8 cellular contexts compared by ENCODE assay signal in genomic region chr7:107170051-107170661, GRCh38. TPM values are rescaled to one million over a fixed set of nuclear protein-coding genes. Genes with fewer than 3 reads are reported as not detected.
DNase-seq lines count a peak whose midpoint lies in the region; ATAC-seq lines count a peak whose summit lies in the region.

No MANE protein-coding gene starts in this region.

- no peaks in the 10 kb centered on the region for H3K36me3 ChIP-seq in thymus (ENCODE audit: control insufficient read depth, insufficient read depth)

- H3K9me3 Mint-ChIP-seq in activated CD4-positive, alpha-beta T cell treated with anti-CD3 and anti-CD28 coated beads, Interleukin-2, amount 10 ng/mL, durations not matched to agents 24 days and 14 days = no peaks in the 10 kb centered on the region

- H3K4me3 ChIP-seq in thymus (ENCODE audit: low read length) = peak overlapping the region; percentile 87

- H3K4me1 ChIP-seq in thymus (ENCODE audit: control insufficient read depth, insufficient read depth, low read length) = no peaks in the 10 kb centered on the region

- H3K27me3 ChIP-seq in thymus (ENCODE audit: control insufficient read depth, insufficient read depth) = no peaks in the 10 kb centered on the region

- H3K27me3 Mint-ChIP-seq in activated CD4-positive, alpha-beta T cell treated with anti-CD3 and anti-CD28 coated beads, Interleukin-2, amount 10 ng/mL, durations not matched to agents 24 days and 14 days = peaks cover 8% of the 10 kb centered on the region

- peaks cover 14% of the 10 kb centered on the region for H3K36me3 Mint-ChIP-seq in activated CD4-positive, alpha-beta T cell treated with anti-CD3 and anti-CD28 coated beads, Interleukin-2, amount 10 ng/mL, durations not matched to agents 24 days and 14 days (ENCODE audit: low read depth)

- H3K4me1 Mint-ChIP-seq in activated CD4-positive, alpha-beta T cell treated with anti-CD3 and anti-CD28 coated beads, Interleukin-2, amount 10 ng/mL, durations not matched to agents 24 days and 14 days = peaks cover 38% of the 10 kb centered on the region

- no peaks in the 10 kb centered on the region for H3K9me3 ChIP-seq in thymus (ENCODE audit: control insufficient read depth)

- H3K27ac Mint-ChIP-seq in activated CD4-positive, alpha-beta T cell treated with anti-CD3 and anti-CD28 coated beads, Interleukin-2, amount 10 ng/mL, durations not matched to agents 24 days and 14 days = peak overlapping the region; percentile 98

- 4% methylated on average over 10 of the region's 10 CpGs for WGBS in thymus

- intact Hi-C loops in activated CD4-positive, alpha-beta T cell treated with anti-CD3 and anti-CD28 coated beads, Interleukin-2, amount 10 ng/mL, durations not matched to agents 24 days and 14 days (cut with micrococcal nuclease) = loop anchor here (10.0 kb wide), 1 partner anchor 645 kb away; no protein-coding TSS in a partner anchor

- ATAC-seq in HG03135 (IDR thresholded peaks at IDR 0.05; ENCODE audit: unreplicated experiment) = no peak
- ATAC-seq in HG02763 (IDR thresholded peaks at IDR 0.05; ENCODE audit: unreplicated experiment) = no peak

- H3K4me3 Mint-ChIP-seq in activated CD4-positive, alpha-beta T cell treated with anti-CD3 and anti-CD28 coated beads, Interleukin-2, amount 10 ng/mL, durations not matched to agents 24 days and 14 days = peak overlapping the region; percentile 92

- no peak for DNase-seq in activated CD4-positive, alpha-beta T cell treated with anti-CD3 and anti-CD28 coated beads, Interleukin-2, amount 10 ng/mL, durations not matched to agents 24 days and 14 days
- no peak for DNase-seq in activated CD4-positive, alpha-beta T cell treated with anti-CD3 and anti-CD28 coated beads, Interleukin-2, amount 50 U/mL, for 1 hour
- peak; percentile 47 for DNase-seq in kidney glomerular epithelial cell (lab: John Stamatoyannopoulos, UW)
- no peak for DNase-seq in amniotic stem cell (lab: John Stamatoyannopoulos, UW)

- H3K27ac ChIP-seq in angular gyrus (ENCODE audit: low read depth, low read length) = peak overlapping the region; percentile 100
- peak overlapping the region; percentile 99 for H3K27ac ChIP-seq in thymus (ENCODE audit: low read depth)

RNA-seq across cellular contexts. Expression of gene HBP1, which starts 1.4 kb away (rescaled TPM):
- total RNA-seq in activated CD4-positive, alpha-beta T cell treated with anti-CD3 and anti-CD28 coated beads, Interleukin-2, amount 10 ng/mL, durations not matched to agents 24 days and 14 days = 11.0 and 15.1 TPM in 2 replicates
- 56.7 TPM for polyA plus RNA-seq in thymus
